8 cellular contexts compared by ENCODE assay signal in the genomic region with DNA sequence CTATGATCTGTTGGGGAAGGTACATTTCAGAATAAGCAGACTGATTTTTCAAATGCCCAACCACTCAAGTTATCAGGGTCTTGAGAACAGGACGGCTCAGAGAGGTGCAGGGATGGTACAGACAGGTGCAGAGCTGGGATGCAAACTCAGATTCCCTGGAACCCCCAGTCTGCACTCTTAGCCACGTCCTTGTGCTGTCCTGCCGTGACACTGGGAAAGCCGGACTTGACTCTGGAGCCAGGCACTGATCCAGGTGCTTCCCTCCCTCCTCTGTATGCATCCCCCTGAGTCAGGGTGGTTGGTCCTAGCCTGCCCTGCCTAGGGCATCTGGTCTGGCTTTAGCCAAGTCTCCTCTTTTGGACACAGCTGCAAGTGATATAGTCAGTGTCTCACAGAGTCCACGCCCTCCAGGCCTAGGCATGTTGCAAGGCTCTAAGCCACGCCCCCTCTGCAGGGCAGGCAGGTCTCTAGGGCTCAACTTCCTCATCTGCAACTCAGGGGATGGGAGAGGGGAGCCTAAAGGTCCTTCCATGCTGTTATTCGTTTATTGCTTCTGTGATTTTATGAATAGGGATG.
DNase-seq lines count a peak whose midpoint lies in the region; ATAC-seq, FAIRE-seq and TF ChIP-seq lines count a peak whose summit lies in the region.

No MANE protein-coding gene starts in this region.

- no peaks in the 10 kb centered on the region for H3K9me3 ChIP-seq in HepG2 (ENCODE audit: low read length)

- in situ Hi-C loops in HepG2 (cut with HindIII; ENCODE audit: extremely low pct_ligation_motif_present, low pct_unique_long_range_greater_than_20kb) = no loop called here

- peaks cover 3% of the 10 kb centered on the region; the same call in 1 of the 2 replicates for H4K20me1 ChIP-seq in HepG2 (ENCODE audit: insufficient read depth, low read length)

- no peak overlapping the region for H2AFZ ChIP-seq in HepG2 (ENCODE audit: low read length)

- H3K4me2 ChIP-seq in HepG2 (ENCODE audit: low read depth, low read length) = no peak overlapping the region

- POLR2A ChIA-PET in HepG2 (lab: Yijun Ruan, JAX) = no interaction called here

- H3K4me1 ChIP-seq in HepG2 (ENCODE audit: insufficient read depth, low read length) = no peaks in the 10 kb centered on the region

- intact Hi-C loops in HepG2 (cut with micrococcal nuclease; ENCODE audit: unreplicated experiment) = no loop called here

- H3K4me3 ChIP-seq in HepG2 (replicated peaks in 1 of 3; ENCODE audit: insufficient read depth in 1 of 3, low read depth in 2 of 3, low read length in 3 of 3) = no peak overlapping the region
- H3K4me3 ChIP-seq in coronary artery = no peak overlapping the region

- BruUV-seq in HepG2 (replicated peaks; lab: Mats Ljungman, UMichigan) = no TSS peak

- H3K4me1 Mint-ChIP-seq in activated T-helper 17 cell treated with anti-CD3 and anti-CD28 coated beads, Interleukin-2, amount 50 U/mL, for 72 hours = peaks cover 4% of the 10 kb centered on the region

- H3K36me3 Mint-ChIP-seq in activated T-helper 17 cell treated with anti-CD3 and anti-CD28 coated beads, Interleukin-2, amount 50 U/mL, for 72 hours (ENCODE audit: low read depth) = no peaks in the 10 kb centered on the region

- no peak overlapping the region for H3K27ac Mint-ChIP-seq in activated T-helper 17 cell treated with anti-CD3 and anti-CD28 coated beads, Interleukin-2, amount 50 U/mL, for 72 hours

- TF ChIP-seq POLR2A in HepG2 (IDR thresholded peaks at IDR 0.05; ENCODE audit: insufficient read depth in 1 of 2, low read depth in 2 of 2, low read length in 2 of 2) = no peak

- H3K27me3 Mint-ChIP-seq in activated T-helper 17 cell treated with anti-CD3 and anti-CD28 coated beads, Interleukin-2, amount 50 U/mL, for 72 hours = no peaks in the 10 kb centered on the region

- TF ChIP-seq EP300 in HepG2 (IDR thresholded peaks at IDR 0.05; ENCODE audit: low read depth in 2 of 2, low read length in 2 of 2) (no peak), HepG2 (CRISPR knock-in tag; IDR thresholded peaks at IDR 0.05; ENCODE audit: borderline replicate concordance) (no peak)

- CTCF ChIA-PET in HepG2 (lab: Yijun Ruan, JAX; ENCODE audit: low intra/inter-chr PET ratio, low total read pairs) = no interaction called here

- no peak overlapping the region for H3K9ac ChIP-seq in HepG2 (ENCODE audit: insufficient read depth, low read depth, low read length)

- no peak overlapping the region for H3K27ac ChIP-seq in HepG2 (ENCODE audit: extremely low read length, insufficient read depth, low read length)
- no peak overlapping the region for H3K27ac ChIP-seq in coronary artery

- no peaks in the 10 kb centered on the region for H3K79me2 ChIP-seq in HepG2 (ENCODE audit: insufficient read depth, low read length)

- peaks cover 27 to 98% of the 10 kb centered on the region in 2 experiments for H3K27me3 ChIP-seq in HepG2 (ENCODE audit: control insufficient read depth in 1 of 2, insufficient read depth in 2 of 2, low read length in 2 of 2)

- TF ChIP-seq RAD21 in HepG2 (CRISPR knock-in tag; IDR thresholded peaks at IDR 0.05) = no peak

- 0% methylated on average over 2 of the region's 7 CpGs for WGBS in HepG2 (ENCODE audit: low lambda C conversion rate)

- peak; percentile 60 for ATAC-seq in HepG2
- ATAC-seq in activated T-helper 17 cell treated with anti-CD3 and anti-CD28 coated beads, Interleukin-2, amount 50 U/mL, for 72 hours (replicated peaks) = no peak
- ATAC-seq in HG02973 (IDR thresholded peaks at IDR 0.05; ENCODE audit: unreplicated experiment) = no peak

- TF ChIP-seq CTCF in HepG2 (CRISPR knock-in tag; IDR thresholded peaks at IDR 0.05) (no peak), coronary artery (IDR thresholded peaks at IDR 0.05) (no peak)

- FAIRE-seq in HepG2 (lab: Jason Lieb, UNC) = no peak

- DNase-seq in NCI-H187 (lab: John Stamatoyannopoulos, UW) = peak; percentile 47 to 77
- DNase-seq in NCI-H187 treated with DMSO at 0.1 percent for 48 hours (lab: John Stamatoyannopoulos, UW) = no peak
- peak; percentile 3 for DNase-seq in M059J (ENCODE audit: low read depth)
- DNase-seq in activated CD4-positive, alpha-beta T cell treated with anti-CD3 and anti-CD28 coated beads, Interleukin-2, amount 50 U/mL, for 48 hours = peak; percentile 12 to 27
- DNase-seq in HepG2 (ENCODE audit: low spot score) = peak; percentile 13
- no peak for DNase-seq in coronary artery (ENCODE audit: low spot score)

- no peaks in the 10 kb centered on the region for H3K36me3 ChIP-seq in HepG2 (replicated peaks in 1 of 2; ENCODE audit: control insufficient read depth in 1 of 2, insufficient read depth in 2 of 2, low read length in 2 of 2)

- H3K9me3 Mint-ChIP-seq in activated T-helper 17 cell treated with anti-CD3 and anti-CD28 coated beads, Interleukin-2, amount 50 U/mL, for 72 hours = no peaks in the 10 kb centered on the region

- no peak overlapping the region for H3K4me3 Mint-ChIP-seq in activated T-helper 17 cell treated with anti-CD3 and anti-CD28 coated beads, Interleukin-2, amount 50 U/mL, for 72 hours

TF ChIP-seq in HepG2, 621 proteins besides CTCF, POLR2A, EP300 and RAD21:
- TF ChIP-seq ZNF205 (CRISPR knock-in tag; IDR thresholded peaks at IDR 0.05) (no peak), ZNF841 (CRISPR knock-in tag; IDR thresholded peaks at IDR 0.05; ENCODE audit: borderline replicate concordance) (no peak), CC2D1A (CRISPR knock-in tag; IDR thresholded peaks at IDR 0.05) (no peak), KLF12 (CRISPR knock-in tag; IDR thresholded peaks at IDR 0.05; ENCODE audit: borderline replicate concordance) (no peak)
- TF ChIP-seq, protein P1, sequence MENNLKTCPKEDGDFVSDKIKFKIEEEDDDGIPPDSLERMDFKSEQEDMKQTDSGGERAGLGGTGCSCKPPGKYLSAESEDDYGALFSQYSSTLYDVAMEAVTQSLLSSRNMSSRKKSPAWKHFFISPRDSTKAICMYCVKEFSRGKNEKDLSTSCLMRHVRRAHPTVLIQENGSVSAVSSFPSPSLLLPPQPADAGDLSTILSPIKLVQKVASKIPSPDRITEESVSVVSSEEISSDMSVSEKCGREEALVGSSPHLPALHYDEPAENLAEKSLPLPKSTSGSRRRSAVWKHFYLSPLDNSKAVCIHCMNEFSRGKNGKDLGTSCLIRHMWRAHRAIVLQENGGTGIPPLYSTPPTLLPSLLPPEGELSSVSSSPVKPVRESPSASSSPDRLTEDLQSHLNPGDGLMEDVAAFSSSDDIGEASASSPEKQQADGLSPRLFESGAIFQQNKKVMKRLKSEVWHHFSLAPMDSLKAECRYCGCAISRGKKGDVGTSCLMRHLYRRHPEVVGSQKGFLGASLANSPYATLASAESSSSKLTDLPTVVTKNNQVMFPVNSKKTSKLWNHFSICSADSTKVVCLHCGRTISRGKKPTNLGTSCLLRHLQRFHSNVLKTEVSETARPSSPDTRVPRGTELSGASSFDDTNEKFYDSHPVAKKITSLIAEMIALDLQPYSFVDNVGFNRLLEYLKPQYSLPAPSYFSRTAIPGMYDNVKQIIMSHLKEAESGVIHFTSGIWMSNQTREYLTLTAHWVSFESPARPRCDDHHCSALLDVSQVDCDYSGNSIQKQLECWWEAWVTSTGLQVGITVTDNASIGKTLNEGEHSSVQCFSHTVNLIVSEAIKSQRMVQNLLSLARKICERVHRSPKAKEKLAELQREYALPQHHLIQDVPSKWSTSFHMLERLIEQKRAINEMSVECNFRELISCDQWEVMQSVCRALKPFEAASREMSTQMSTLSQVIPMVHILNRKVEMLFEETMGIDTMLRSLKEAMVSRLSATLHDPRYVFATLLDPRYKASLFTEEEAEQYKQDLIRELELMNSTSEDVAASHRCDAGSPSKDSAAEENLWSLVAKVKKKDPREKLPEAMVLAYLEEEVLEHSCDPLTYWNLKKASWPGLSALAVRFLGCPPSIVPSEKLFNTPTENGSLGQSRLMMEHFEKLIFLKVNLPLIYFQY (CRISPR knock-in tag; IDR thresholded peaks at IDR 0.05; ENCODE audit: borderline replicate concordance) = no peak

Comparison
In these comparisons a context has a peak if more than half of its experiments do, and no peak if none do; other contexts are left out.
1. DNase-seq: peak in NCI-H187 (2 of 2), M059J (single experiment), activated CD4-positive, alpha-beta T cell treated with anti-CD3 and anti-CD28 coated beads, Interleukin-2, amount 50 U/mL, for 48 hours (2 of 2) and HepG2 (single experiment); none in NCI-H187 treated with DMSO at 0.1 percent for 48 hours (single experiment) and coronary artery (single experiment).